Comparison of ENCODE assay signal across 15 cellular contexts in the genomic region with DNA sequence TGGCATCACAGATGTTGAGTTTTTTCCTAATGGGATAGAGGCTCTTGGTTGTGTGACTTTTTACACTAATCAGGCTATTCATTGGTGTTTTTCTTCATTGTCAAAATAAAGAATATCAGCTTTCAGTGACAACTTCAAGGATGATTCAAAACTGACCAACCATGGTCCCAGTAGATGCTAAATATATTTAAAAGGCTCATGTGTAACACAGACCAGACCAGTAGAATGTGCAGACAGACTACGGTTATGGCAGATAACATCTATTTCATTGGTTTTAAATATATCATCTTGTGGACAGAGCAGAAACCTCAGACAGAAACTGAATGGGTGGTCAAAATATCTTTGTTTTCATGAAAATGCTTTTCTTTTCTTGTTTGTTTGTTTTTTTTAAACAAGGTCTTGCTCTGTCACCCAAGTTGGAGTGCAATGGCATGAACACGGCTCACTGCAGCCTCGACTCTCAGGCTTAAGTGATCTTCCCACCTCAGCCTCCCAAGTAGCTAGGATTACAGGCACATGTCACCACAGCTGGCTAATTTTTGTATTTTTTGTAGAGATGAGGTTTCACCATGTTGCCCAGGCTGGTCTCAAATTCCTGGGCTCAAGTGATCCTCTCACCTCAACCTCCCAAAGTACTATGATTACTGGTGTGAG.
DNase-seq lines count a peak whose midpoint lies in the region; ATAC-seq lines count a peak whose summit lies in the region.
"Had no signal": no experiment of that assay in that cellular context is flagged by ENCODE, and none has a peak within 500 bp of the region (broad histone marks: within the 10 kb centered on the region; RNA-seq: fewer than 3 reads in every experiment).

No MANE protein-coding gene starts in this region.

- peak; percentile 72 for DNase-seq in SK-N-DZ (ENCODE audit: low spot score)
- DNase-seq in mesenchymal stem cell, result peak; percentile 34
- no peak for DNase-seq in GM23248
- DNase-seq: BE2C; CD4-positive, alpha-beta memory T cell; DMS79; Kasumi-1 had no signal

- H3K14ac ChIP-seq in mesenchymal stem cell (ENCODE audit: low read length in 2 of 2), result no peak overlapping the region

- in situ Hi-C loops in GM23248 (cut with MboI), result no loop called here

- no peak overlapping the region for H4K91ac ChIP-seq in mesenchymal stem cell (ENCODE audit: low read length)

- H3K27me3 ChIP-seq in mesenchymal stem cell (ENCODE audit: control insufficient read depth in 1 of 2, insufficient read depth in 1 of 2, low read length in 2 of 2) (no peaks in the 10 kb centered on the region), GM23248 (replicated peaks; ENCODE audit: insufficient read depth) (no peaks in the 10 kb centered on the region)
- H3K27me3 ChIP-seq: BE2C had no signal

- no peak overlapping the region for H3K4me2 ChIP-seq in mesenchymal stem cell (ENCODE audit: low read length, poor library complexity, severe bottlenecking)
- no peak overlapping the region for H3K4me2 ChIP-seq in GM23248 (ENCODE audit: unreplicated experiment)
- H3K4me2 ChIP-seq: A549 had no signal

- no peaks in the 10 kb centered on the region for H3K79me1 ChIP-seq in mesenchymal stem cell (replicated peaks; ENCODE audit: low read length, poor library complexity, severe bottlenecking)

- H3K4me3 ChIP-seq in mesenchymal stem cell (ENCODE audit: insufficient read depth in 1 of 2, low read depth in 1 of 2, low read length in 2 of 2) (no peak overlapping the region), GM23248 (no peak overlapping the region)
- H3K4me3 ChIP-seq: A549, K562 had no signal

- H3K27ac ChIP-seq in mesenchymal stem cell (ENCODE audit: low read length, poor library complexity, severe bottlenecking), result no peak overlapping the region
- no peak overlapping the region for H3K27ac ChIP-seq in GM23248
- H3K27ac ChIP-seq: A549, C4-2B had no signal

- no peak overlapping the region for H2BK5ac ChIP-seq in mesenchymal stem cell (ENCODE audit: low read depth, low read length, poor library complexity, severe bottlenecking)

- no peak overlapping the region for H3K18ac ChIP-seq in mesenchymal stem cell (ENCODE audit: low read depth in 1 of 2, low read length in 2 of 2)

- H3K36me3 ChIP-seq in mesenchymal stem cell (ENCODE audit: control insufficient read depth in 1 of 2, insufficient read depth in 2 of 2, low read depth in 1 of 2, low read length in 2 of 2) (no peaks in the 10 kb centered on the region), GM23248 (ENCODE audit: low read depth) (no peaks in the 10 kb centered on the region)
- H3K36me3 ChIP-seq: BE2C had no signal

- H3K9me3 ChIP-seq in mesenchymal stem cell (ENCODE audit: control insufficient read depth, low read length) (peaks cover 13% of the 10 kb centered on the region), GM23248 (ENCODE audit: low read depth) (no peaks in the 10 kb centered on the region)
- H3K9me3 ChIP-seq: A549, BE2C had no signal

- H2BK12ac ChIP-seq in mesenchymal stem cell (ENCODE audit: low read length in 2 of 2), result no peak overlapping the region

- no peak overlapping the region for H2BK15ac ChIP-seq in mesenchymal stem cell (ENCODE audit: low read depth, poor library complexity, severe bottlenecking)

- H3K9ac ChIP-seq in mesenchymal stem cell (ENCODE audit: low read length) (no peak overlapping the region), GM23248 (no peak overlapping the region)

- H4K20me1 ChIP-seq in GM23248 (ENCODE audit: insufficient read depth), result no peaks in the 10 kb centered on the region

- H3K79me2 ChIP-seq in GM23248 (ENCODE audit: insufficient read depth), result no peaks in the 10 kb centered on the region

- no peak overlapping the region for H3K23ac ChIP-seq in mesenchymal stem cell (ENCODE audit: low read length in 2 of 2)

- H2AFZ ChIP-seq in mesenchymal stem cell (ENCODE audit: low read depth, low read length) (no peak overlapping the region), GM23248 (no peak overlapping the region)

- H3F3A ChIP-seq in GM23248 (ENCODE audit: insufficient read depth), result peaks cover 25% of the 10 kb centered on the region

- H3K4me1 ChIP-seq in mesenchymal stem cell (ENCODE audit: control insufficient read depth, insufficient read depth, low read depth, low read length) (no peaks in the 10 kb centered on the region), GM23248 (ENCODE audit: insufficient read depth) (peaks cover 15% of the 10 kb centered on the region)
- H3K4me1 ChIP-seq: A549 had no signal

- no peak overlapping the region for H3K4ac ChIP-seq in mesenchymal stem cell (ENCODE audit: low read depth in 1 of 2, low read length in 2 of 2)

- ATAC-seq in GM18502 (IDR thresholded peaks at IDR 0.05; ENCODE audit: poor library complexity, unreplicated experiment), result peak; percentile 56
- ATAC-seq in HG03432 (IDR thresholded peaks at IDR 0.05; ENCODE audit: unreplicated experiment), result peak; percentile 49
- ATAC-seq in GM21576 (IDR thresholded peaks at IDR 0.05; ENCODE audit: unreplicated experiment), result no peak
- ATAC-seq in GM19395 (IDR thresholded peaks at IDR 0.05; ENCODE audit: unreplicated experiment), result no peak
- ATAC-seq: A549, HCT116, K562 had no signal

- no peak overlapping the region for H2BK120ac ChIP-seq in mesenchymal stem cell (ENCODE audit: low read depth, low read length)

- H4K8ac ChIP-seq in mesenchymal stem cell (ENCODE audit: low read length), result no peak overlapping the region

- H2AK5ac ChIP-seq in mesenchymal stem cell (ENCODE audit: low read length, severe bottlenecking), result no peak overlapping the region

- 67% methylated on average over 2 of the region's 3 CpGs for whole genome bisulfite sequencing in mesenchymal stem cell
- WGBS in GM23248 (ENCODE audit: low coverage in 1 of 2, low lambda C conversion rate in 2 of 2, missing lambda C conversion rate in 2 of 2), 2 experiments, result 96 to 99% methylated on average over 3 of the region's 3 CpGs

- H3K9me2 ChIP-seq in GM23248 (ENCODE audit: insufficient read depth), result no peaks in the 10 kb centered on the region

Comparison
In these comparisons a context has a peak if more than half of its experiments do, and no peak if none do; other contexts are left out.
1. ATAC-seq: peak in GM18502 (single experiment) and HG03432 (single experiment); none in GM21576 (single experiment) and GM19395 (single experiment).